In genomic region chr4:112379306-112379705, GRCh38 we compare ENCODE assay signal across 1 cellular context.
A peak's percentile ranks its signal among the peaks of the same experiment; 100 is the strongest.
TF ChIP-seq lines count a peak whose summit lies in the region.

No MANE protein-coding gene starts in this region.

TF ChIP-seq in WTC11, 78 proteins besides CTCF, POLR2A, EP300 and RAD21 (continued from another document and continues in another):
- TF ChIP-seq ERG (CRISPR knock-in tag; IDR thresholded peaks at IDR 0.05) (no peak), USF1 (CRISPR knock-in tag; IDR thresholded peaks at IDR 0.05) (peak; percentile 44; the same call in 1 of the 2 replicates), PREB (CRISPR knock-in tag; IDR thresholded peaks at IDR 0.05; ENCODE audit: borderline replicate concordance) (no peak), ZNF512 (CRISPR knock-in tag; IDR thresholded peaks at IDR 0.05; ENCODE audit: borderline replicate concordance) (no peak), RELA (CRISPR knock-in tag; IDR thresholded peaks at IDR 0.05; ENCODE audit: borderline replicate concordance) (no peak), NFYB (CRISPR knock-in tag; conservative IDR thresholded peaks at IDR 0.05; ENCODE audit: low read depth) (no peak), SP1 (CRISPR knock-in tag; conservative IDR thresholded peaks at IDR 0.05) (no peak; the same call in 1 of the 2 replicates), GABPB1 (CRISPR knock-in tag; IDR thresholded peaks at IDR 0.05) (no peak), SOX15 (CRISPR knock-in tag; IDR thresholded peaks at IDR 0.05) (no peak), FOXP4 (CRISPR knock-in tag; IDR thresholded peaks at IDR 0.05) (peak; percentile 93), ATF6 (CRISPR knock-in tag; IDR thresholded peaks at IDR 0.05) (no peak), ATF1 (CRISPR knock-in tag; IDR thresholded peaks at IDR 0.05) (no peak), MLX (CRISPR knock-in tag; IDR thresholded peaks at IDR 0.05) (no peak), TEAD4 (CRISPR knock-in tag; IDR thresholded peaks at IDR 0.05) (no peak), MAX (CRISPR knock-in tag; IDR thresholded peaks at IDR 0.05) (peak; percentile 96), GRHL2 (CRISPR knock-in tag; IDR thresholded peaks at IDR 0.05; ENCODE audit: insufficient replicate concordance, severe bottlenecking) (no peak), STAT6 (CRISPR knock-in tag; conservative IDR thresholded peaks at IDR 0.05; ENCODE audit: low read depth) (no peak), NR3C1 (CRISPR knock-in tag; conservative IDR thresholded peaks at IDR 0.05; ENCODE audit: low read depth) (no peak), NFE2L1 (CRISPR knock-in tag; IDR thresholded peaks at IDR 0.05) (no peak), E2F1 (CRISPR knock-in tag; IDR thresholded peaks at IDR 0.05) (no peak), ZNF232 (CRISPR knock-in tag; IDR thresholded peaks at IDR 0.05) (peak; percentile 86; the same call in 1 of the 2 replicates), JAZF1 (CRISPR knock-in tag; IDR thresholded peaks at IDR 0.05) (no peak), ZNF671 (CRISPR knock-in tag; IDR thresholded peaks at IDR 0.05) (no peak), EMX1 (CRISPR knock-in tag; IDR thresholded peaks at IDR 0.05) (no peak), NR1H2 (CRISPR knock-in tag; IDR thresholded peaks at IDR 0.05) (no peak), TP53 (CRISPR knock-in tag; IDR thresholded peaks at IDR 0.05) (peak; percentile 87; the same call in 1 of the 2 replicates), CREM (CRISPR knock-in tag; IDR thresholded peaks at IDR 0.05) (no peak), ZNF416 (CRISPR knock-in tag; IDR thresholded peaks at IDR 0.05) (no peak), E2F5 (CRISPR knock-in tag; IDR thresholded peaks at IDR 0.05) (no peak), ESRRA (CRISPR knock-in tag; IDR thresholded peaks at IDR 0.05; ENCODE audit: borderline replicate concordance) (no peak), PRRX2 (CRISPR knock-in tag; IDR thresholded peaks at IDR 0.05) (no peak), GTF2I (CRISPR knock-in tag; conservative IDR thresholded peaks at IDR 0.05) (no peak), ZNF532 (CRISPR knock-in tag; IDR thresholded peaks at IDR 0.05; ENCODE audit: borderline replicate concordance) (no peak)
